In genomic region chr10:122422266-122422980, GRCh38 we compare ENCODE assay signal across 20 cellular contexts. TPM values are rescaled to one million over a fixed set of nuclear protein-coding genes. Genes with fewer than 3 reads are reported as not detected.
DNase-seq lines count a peak whose midpoint lies in the region; FAIRE-seq and TF ChIP-seq lines count a peak whose summit lies in the region.
"Had no signal": no experiment of that assay in that cellular context is flagged by ENCODE, and none has a peak within 500 bp of the region (broad histone marks: within the 10 kb centered on the region; RNA-seq: fewer than 3 reads in every experiment).

No MANE protein-coding gene starts in this region.

- H2AFZ ChIP-seq in GM23248 = no peak overlapping the region

- no peaks in the 10 kb centered on the region for H3K27me3 Mint-ChIP-seq in CD8-positive, alpha-beta memory T cell
- H3K27me3 Mint-ChIP-seq in chondrocyte (ENCODE audit: low read depth) (no peaks in the 10 kb centered on the region), neural crest cell (ENCODE audit: low read depth) (no peaks in the 10 kb centered on the region)

- peak; percentile 8 for DNase-seq in activated CD4-positive, alpha-beta T cell treated with anti-CD3 and anti-CD28 coated beads for 48 hours
- DNase-seq in activated CD4-positive, alpha-beta T cell treated with anti-CD3 and anti-CD28 coated beads, Interleukin-2, amount 50 U/mL, for 4 hours = no peak
- DNase-seq in CD8-positive, alpha-beta memory T cell = peak in 4 of 5 donors; percentile 1 to 61 (median 22)
- DNase-seq in chondrocyte (ENCODE audit: low spot score) (no peak), neural crest cell (ENCODE audit: low read depth, low spot score) (no peak), amygdala (lab: John Stamatoyannopoulos, UW) (no peak), GM23248 (no peak), GM12892 (ENCODE audit: insufficient read length) (no peak)
- DNase-seq: activated effector memory CD4-positive, alpha-beta T cell treated with anti-CD3 and anti-CD28 coated beads, Interleukin-2, amount 50 U/mL, for 16 hours; effector memory CD4-positive, alpha-beta T cell; foreskin fibroblast; lower lobe of right lung; NCI-H1436; NCI-H446; Right ventricle myocardium superior; thyroid gland had no signal

- FAIRE-seq in GM12892 (lab: Jason Lieb, UNC) = no peak

- POLR2A ChIA-PET in CD8-positive, alpha-beta memory T cell (lab: Charles Lee) = interaction anchor here (1.3 kb wide), 1 partner anchor 48 kb away, joined by 7 read pairs; the partner anchor contains the start of gene PLEKHA1

- H3K79me2 ChIP-seq in GM23248 (ENCODE audit: insufficient read depth) = no peaks in the 10 kb centered on the region

- CTCF ChIA-PET in CD8-positive, alpha-beta memory T cell (lab: Charles Lee) = no interaction called here

- TF ChIP-seq CTCF in chondrocyte (IDR thresholded peaks at IDR 0.05) (no peak), neural crest cell (conservative IDR thresholded peaks at IDR 0.05) (no peak)

- WGBS in GM23248 (ENCODE audit: low coverage in 1 of 2, low lambda C conversion rate in 2 of 2, missing lambda C conversion rate in 2 of 2), 2 experiments = 69 to 73% methylated on average over 5 of the region's 5 CpGs

- no peak overlapping the region for H3K4me2 ChIP-seq in GM23248 (ENCODE audit: unreplicated experiment)

- H3K9me3 Mint-ChIP-seq in CD8-positive, alpha-beta memory T cell = no peaks in the 10 kb centered on the region
- H3K9me3 Mint-ChIP-seq in chondrocyte (ENCODE audit: low read depth) = no peaks in the 10 kb centered on the region
- no peaks in the 10 kb centered on the region for H3K9me3 Mint-ChIP-seq in neural crest cell

- H3K9me3 ChIP-seq in CD8-positive, alpha-beta memory T cell (ENCODE audit: low read length) = no peaks in the 10 kb centered on the region
- H3K9me3 ChIP-seq in GM23248 (ENCODE audit: low read depth) = no peaks in the 10 kb centered on the region
- H3K9me3 ChIP-seq: lower lobe of right lung, thyroid gland had no signal

- H4K20me1 ChIP-seq in GM23248 (ENCODE audit: insufficient read depth) = no peaks in the 10 kb centered on the region

- H3K27me3 ChIP-seq in CD8-positive, alpha-beta memory T cell (ENCODE audit: insufficient read depth, low read length, poor library complexity, severe bottlenecking) = no peaks in the 10 kb centered on the region
- H3K27me3 ChIP-seq in GM23248 (replicated peaks; ENCODE audit: insufficient read depth) = no peaks in the 10 kb centered on the region
- H3K27me3 ChIP-seq: thyroid gland had no signal

- H3K36me3 Mint-ChIP-seq in CD8-positive, alpha-beta memory T cell = peaks cover 13 to 52% (median 16%) of the 10 kb centered on the region in 3 donors
- H3K36me3 Mint-ChIP-seq in chondrocyte (ENCODE audit: low read depth) = peaks cover 13% of the 10 kb centered on the region
- H3K36me3 Mint-ChIP-seq in neural crest cell (ENCODE audit: low read depth) = peaks cover 2% of the 10 kb centered on the region

- no peak overlapping the region for H3K4me3 ChIP-seq in CD8-positive, alpha-beta memory T cell (ENCODE audit: low read length)
- no peak overlapping the region for H3K4me3 ChIP-seq in GM23248
- H3K4me3 ChIP-seq: lower lobe of right lung, thyroid gland had no signal

- peak overlapping the region; percentile 47 to 97 (median 90) for H3K27ac Mint-ChIP-seq in CD8-positive, alpha-beta memory T cell
- H3K27ac Mint-ChIP-seq in chondrocyte (ENCODE audit: unreplicated experiment) (peak overlapping the region; percentile 71), neural crest cell (ENCODE audit: unreplicated experiment) (peak overlapping the region; percentile 24)

- peaks cover 78% of the 10 kb centered on the region for H3K4me1 ChIP-seq in CD8-positive, alpha-beta memory T cell (ENCODE audit: insufficient read depth, low read length)
- H3K4me1 ChIP-seq in GM23248 (ENCODE audit: insufficient read depth) = peaks cover 45% of the 10 kb centered on the region
- H3K4me1 ChIP-seq: thyroid gland had no signal

- H3K9ac ChIP-seq in GM23248 = no peak overlapping the region

- H3K4me3 Mint-ChIP-seq in CD8-positive, alpha-beta memory T cell = peak overlapping the region in 6 of 7 donors; percentile 29 to 72 (median 61)
- H3K4me3 Mint-ChIP-seq in chondrocyte (ENCODE audit: unreplicated experiment) (no peak overlapping the region), neural crest cell (no peak overlapping the region)

- in situ Hi-C loops in GM23248 (cut with MboI) = no loop called here

- TF ChIP-seq POLR2A in GM12892 (IDR thresholded peaks at IDR 0.05; ENCODE audit: low read depth, low read length) = no peak

- no peaks in the 10 kb centered on the region for H3K9me2 ChIP-seq in GM23248 (ENCODE audit: insufficient read depth)

- H3K36me3 ChIP-seq in CD8-positive, alpha-beta memory T cell (ENCODE audit: insufficient read depth, low read length) = no peaks in the 10 kb centered on the region
- peaks cover 9% of the 10 kb centered on the region; the same call in 1 of the 2 replicates for H3K36me3 ChIP-seq in GM23248 (ENCODE audit: low read depth)

- peaks cover 35% of the 10 kb centered on the region for H3F3A ChIP-seq in GM23248 (ENCODE audit: insufficient read depth)

- peak overlapping the region; percentile 20 for H3K27ac ChIP-seq in CD8-positive, alpha-beta memory T cell (ENCODE audit: low read depth, low read length)
- H3K27ac ChIP-seq in GM23248 = no peak overlapping the region
- H3K27ac ChIP-seq: C4-2B, lower lobe of right lung, thyroid gland had no signal

- H3K4me1 Mint-ChIP-seq in CD8-positive, alpha-beta memory T cell = peaks cover 77 to 88% (median 86%) of the 10 kb centered on the region in 3 donors
- H3K4me1 Mint-ChIP-seq in chondrocyte (ENCODE audit: low read depth) (peaks cover 49% of the 10 kb centered on the region), neural crest cell (no peaks in the 10 kb centered on the region)

RNA-seq across cellular contexts. Expression of gene ARMS2, which starts 32.0 kb away (rescaled TPM):
- total RNA-seq in CD8-positive, alpha-beta memory T cell = not detected
- not detected for polyA plus RNA-seq in CD8-positive, alpha-beta memory T cell
- 0.62 to 1.1 TPM in 2 of 3 replicates, not detected in the other for total RNA-seq in chondrocyte
- not detected in 2 replicates for total RNA-seq in neural crest cell
- total RNA-seq in GM23248 (2014; rRNA removed; shearing (Covaris generic)) = not detected in 2 replicates
- not detected in 2 replicates for polyA plus RNA-seq in GM23248 (2016; fragmentation: Nextera tagmentation; extraction: Ambion mirVana)
- polyA plus RNA-seq in GM12892 (2012; ENCODE audit: missing spikeins) = not detected
- total RNA-seq: LHCN-M2, lower lobe of right lung, renal cortical epithelial cell, Right ventricle myocardium superior, thyroid gland had no signal
- polyA plus RNA-seq: neural cell had no signal

RNA-seq across cellular contexts. Expression of gene HTRA1, which starts 38.9 kb away (rescaled TPM):
- total RNA-seq in CD8-positive, alpha-beta memory T cell = under 1 TPM in 1 of 2 experiments, not detected in 1; 0.13 TPM
- polyA plus RNA-seq in CD8-positive, alpha-beta memory T cell = 0.56 TPM
- 1,260 to 1,504 TPM (median 1,485 TPM) in 3 replicates for total RNA-seq in chondrocyte
- total RNA-seq in neural crest cell = 8.2 and 9.0 TPM in 2 replicates
- 395 and 405 TPM in 2 replicates for total RNA-seq in GM23248 (2014; rRNA removed; shearing (Covaris generic))
- polyA plus RNA-seq in GM23248 (2016; fragmentation: Nextera tagmentation; extraction: Ambion mirVana) = 220 and 303 TPM in 2 replicates
- polyA plus RNA-seq in GM12892 (2012; ENCODE audit: missing spikeins) = not detected

RNA-seq across cellular contexts. Expression of gene PLEKHA1, which starts 47.9 kb away (rescaled TPM):
- 10 to 100 TPM; 14.5 to 16.8 TPM for total RNA-seq in CD8-positive, alpha-beta memory T cell
- 101 TPM for polyA plus RNA-seq in CD8-positive, alpha-beta memory T cell
- total RNA-seq in chondrocyte (63.7 to 69.8 TPM (median 64.5 TPM) in 3 replicates), neural crest cell (20.6 and 21.7 TPM in 2 replicates)
- 28.7 and 31.4 TPM in 2 replicates for total RNA-seq in GM23248 (2014; rRNA removed; shearing (Covaris generic))
- 39.0 and 41.0 TPM in 2 replicates for polyA plus RNA-seq in GM23248 (2016; fragmentation: Nextera tagmentation; extraction: Ambion mirVana)
- polyA plus RNA-seq in GM12892 (2012; ENCODE audit: missing spikeins) = 5.2 TPM

Comparison
In these comparisons a context has a peak if more than half of its experiments do, and no peak if none do; other contexts are left out.
1. DNase-seq: peak in activated CD4-positive, alpha-beta T cell treated with anti-CD3 and anti-CD28 coated beads for 48 hours (single experiment) and CD8-positive, alpha-beta memory T cell (4 of 5); none in activated CD4-positive, alpha-beta T cell treated with anti-CD3 and anti-CD28 coated beads, Interleukin-2, amount 50 U/mL, for 4 hours (0 of 2), chondrocyte (single experiment), neural crest cell (single experiment), amygdala (0 of 56), GM23248 (single experiment) and GM12892 (single experiment).
2. H3K27ac Mint-ChIP-seq: peak in every context shown above with its lines; median percentile 90 in CD8-positive, alpha-beta memory T cell; 71 in chondrocyte; 24 in neural crest cell.
3. H3K4me3 Mint-ChIP-seq: peak in CD8-positive, alpha-beta memory T cell (6 of 7); none in chondrocyte (single experiment) and neural crest cell (single experiment).
4. RNA of gene HTRA1, which starts 38.9 kb away (total RNA-seq): 1,260 to 1,504 TPM in chondrocyte and 395 to 405 TPM in GM23248; 8.2 to 9.0 TPM in neural crest cell and 0.13 TPM in CD8-positive, alpha-beta memory T cell; every median in the first group is over 10 times any median in the second.